Comparison of ENCODE assay signal across 16 cellular contexts in the genomic region with DNA sequence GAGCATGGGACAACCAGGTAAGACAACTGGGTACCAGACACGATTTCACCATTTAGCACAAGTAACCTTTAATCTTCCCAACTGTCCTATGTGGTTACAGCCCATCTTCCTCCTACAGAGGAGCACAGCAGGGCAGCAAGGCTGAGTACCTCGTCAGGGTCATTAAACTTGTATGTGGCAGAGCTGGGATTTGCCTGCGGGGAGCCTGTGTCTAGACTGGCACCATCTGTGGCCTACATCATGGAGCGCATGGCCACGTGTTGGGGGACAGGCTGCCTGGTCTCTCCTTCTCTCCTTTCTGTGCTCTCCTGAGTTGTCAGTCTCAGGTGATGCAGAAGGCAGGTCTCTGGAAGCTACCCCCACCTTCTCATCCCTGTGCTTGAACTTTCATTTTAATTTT. TPM values are rescaled to one million over a fixed set of nuclear protein-coding genes. Genes with fewer than 3 reads are reported as not detected.
A peak's percentile ranks its signal among the peaks of the same experiment; 100 is the strongest.
DNase-seq lines count a peak whose midpoint lies in the region; ATAC-seq and TF ChIP-seq lines count a peak whose summit lies in the region.
"Had no signal": no experiment of that assay in that cellular context is flagged by ENCODE, and none has a peak within 500 bp of the region (broad histone marks: within the 10 kb centered on the region; RNA-seq: fewer than 3 reads in every experiment).

No MANE protein-coding gene starts in this region.

- H3K9me3 Mint-ChIP-seq in type B pancreatic cell = no peaks in the 10 kb centered on the region
- H3K9me3 Mint-ChIP-seq: activated naive CD8-positive, alpha-beta T cell treated with anti-CD3 and anti-CD28 coated beads for 36 hours had no signal

- intact Hi-C loops in heart left ventricle (cut with DNase I) = loop anchor here in 4 of 10 donors (5.0 to 10.0 kb wide), 5 partner anchors 75 to 1445 kb away; no protein-coding TSS in a partner anchor
- intact Hi-C loops in cardiac septum (cut with DNase I) = loop anchor here (5.0 kb wide), 2 partner anchors 77 to 272 kb away; no protein-coding TSS in a partner anchor
- intact Hi-C loops in upper lobe of right lung (cut with DNase I) = no loop called here

- H3K4me3 ChIP-seq in heart left ventricle = no peak overlapping the region
- no peak overlapping the region for H3K4me3 ChIP-seq in adipocyte (ENCODE audit: low read length)
- H3K4me3 ChIP-seq in upper lobe of right lung = no peak overlapping the region
- H3K4me3 ChIP-seq: GM12878, SJSA1 had no signal

- TF ChIP-seq CTCF in heart left ventricle (IDR thresholded peaks at IDR 0.05) (no peak), upper lobe of right lung (IDR thresholded peaks at IDR 0.05) (no peak), type B pancreatic cell (conservative IDR thresholded peaks at IDR 0.05) (no peak)

- ATAC-seq in heart left ventricle = no peak
- ATAC-seq in upper lobe of right lung = no peak
- ATAC-seq: esophagus mucosa, GM12878 had no signal

- H3K4me3 Mint-ChIP-seq in type B pancreatic cell = no peak overlapping the region
- H3K4me3 Mint-ChIP-seq: activated naive CD8-positive, alpha-beta T cell treated with anti-CD3 and anti-CD28 coated beads for 36 hours; B cell had no signal

- WGBS in heart left ventricle, 4 donors = 89 to 99% (median 93%) methylated on average over 5 of the region's 5 CpGs

- peaks cover 12% of the 10 kb centered on the region for H3K4me1 Mint-ChIP-seq in type B pancreatic cell (ENCODE audit: unreplicated experiment)

- no peak for DNase-seq in heart left ventricle
- DNase-seq in cardiac septum (ENCODE audit: low spot score) = no peak
- peak; percentile 7 for DNase-seq in adipocyte (ENCODE audit: low read depth)
- DNase-seq in mesenteric fat pad (ENCODE audit: low spot score) = peak; percentile 30
- DNase-seq in upper lobe of right lung = no peak
- no peak for DNase-seq in DMS79 (lab: John Stamatoyannopoulos, UW)
- no peak for DNase-seq in type B pancreatic cell (ENCODE audit: extremely low spot score, unreplicated experiment)
- no peak for DNase-seq in substantia nigra (lab: John Stamatoyannopoulos, UW)
- DNase-seq: activated naive CD8-positive, alpha-beta T cell treated with anti-CD3 and anti-CD28 coated beads for 36 hours; NK-92 treated with Interleukin-12 subunit alpha and Interleukin-12 subunit beta, amount 100 ng/mL, for 24 hours; stimulated activated CD4-positive, alpha-beta T cell treated with anti-CD3 and anti-CD28 coated beads, Interleukin-1b, Interleukin-23, amount 100 ng/mL, for 48 hours had no signal

- no peaks in the 10 kb centered on the region for H3K36me3 Mint-ChIP-seq in type B pancreatic cell
- H3K36me3 Mint-ChIP-seq: activated naive CD8-positive, alpha-beta T cell treated with anti-CD3 and anti-CD28 coated beads for 36 hours had no signal

- H3K36me3 ChIP-seq in heart left ventricle (peaks cover 0 to 8% (median 0%) of the 10 kb centered on the region in 9 donors), adipocyte (ENCODE audit: control insufficient read depth, insufficient read depth, low read length, severe bottlenecking) (no peaks in the 10 kb centered on the region), upper lobe of right lung (no peaks in the 10 kb centered on the region)
- H3K36me3 ChIP-seq: SJSA1 had no signal

- no peak overlapping the region for H3K27ac Mint-ChIP-seq in type B pancreatic cell
- H3K27ac Mint-ChIP-seq: activated naive CD8-positive, alpha-beta T cell treated with anti-CD3 and anti-CD28 coated beads for 36 hours; B cell had no signal

- H3K27me3 Mint-ChIP-seq in type B pancreatic cell = peaks cover 12% of the 10 kb centered on the region
- H3K27me3 Mint-ChIP-seq: activated naive CD8-positive, alpha-beta T cell treated with anti-CD3 and anti-CD28 coated beads for 36 hours; B cell had no signal

- H3K9me3 ChIP-seq in heart left ventricle (no peaks in the 10 kb centered on the region), adipocyte (ENCODE audit: control insufficient read depth, low read length) (no peaks in the 10 kb centered on the region), upper lobe of right lung (no peaks in the 10 kb centered on the region)

- H3K9ac ChIP-seq in adipocyte (ENCODE audit: low read length) = peak overlapping the region; percentile 78

- peak overlapping the region in 11 of 12 donors; percentile 33 to 94 (median 81) for H3K27ac ChIP-seq in heart left ventricle
- peak overlapping the region; percentile 51 for H3K27ac ChIP-seq in upper lobe of right lung
- H3K27ac ChIP-seq in substantia nigra (ENCODE audit: low read depth, low read length, poor library complexity, severe bottlenecking) = no peak overlapping the region

- H3K4me1 ChIP-seq in heart left ventricle (peaks cover 0 to 70% (median 32%) of the 10 kb centered on the region in 12 donors), adipocyte (ENCODE audit: control insufficient read depth, insufficient read depth, low read length) (peaks cover 38% of the 10 kb centered on the region), upper lobe of right lung (peaks cover 56% of the 10 kb centered on the region)

- no peaks in the 10 kb centered on the region for H3K27me3 ChIP-seq in heart left ventricle
- no peaks in the 10 kb centered on the region for H3K27me3 ChIP-seq in adipocyte (replicated peaks; ENCODE audit: control insufficient read depth, insufficient read depth, low read length)
- H3K27me3 ChIP-seq in upper lobe of right lung = no peaks in the 10 kb centered on the region
- H3K27me3 ChIP-seq: SJSA1 had no signal

- no peak for TF ChIP-seq POLR2A in heart left ventricle (IDR thresholded peaks at IDR 0.05)

RNA-seq across cellular contexts. Expression of gene GOLGA6A, which starts 32.2 kb away (rescaled TPM):
- total RNA-seq in heart left ventricle = not detected
- polyA plus RNA-seq in heart left ventricle = not detected
- not detected for total RNA-seq in cardiac septum
- not detected for total RNA-seq in mesenteric fat pad
- total RNA-seq in upper lobe of right lung = not detected
- not detected in 2 replicates for total RNA-seq in type B pancreatic cell (ENCODE audit: low replicate concordance)
- total RNA-seq: activated naive CD8-positive, alpha-beta T cell treated with anti-CD3 and anti-CD28 coated beads for 36 hours; GM12878; mononuclear cell; SJSA1 had no signal
- polyA plus RNA-seq: GM12878 had no signal

RNA-seq across cellular contexts. Expression of gene PML, which starts 55.6 kb away (rescaled TPM):
- total RNA-seq in heart left ventricle = 10 to 100 TPM; 18.4 to 68.7 (median 28.0) TPM
- 10 to 100 TPM; 17.0 to 20.8 TPM for polyA plus RNA-seq in heart left ventricle
- 24.6 TPM for total RNA-seq in cardiac septum
- total RNA-seq in mesenteric fat pad = 92.3 TPM
- 82.9 TPM for total RNA-seq in upper lobe of right lung
- 28.7 and 29.8 TPM in 2 replicates for total RNA-seq in type B pancreatic cell (ENCODE audit: low replicate concordance)

RNA-seq across cellular contexts. Expression of gene STOML1, which starts 58.0 kb away (rescaled TPM):
- total RNA-seq in heart left ventricle (10 to 100 TPM; 25.0 to 41.1 (median 27.4) TPM), cardiac septum (32.1 TPM), mesenteric fat pad (18.6 TPM), upper lobe of right lung (23.4 TPM), type B pancreatic cell (ENCODE audit: low replicate concordance) (10.4 and 10.8 TPM in 2 replicates)
- polyA plus RNA-seq in heart left ventricle = 10 to 100 TPM; 27.7 to 38.9 TPM

Comparison
In these comparisons a context has a peak if more than half of its experiments do, and no peak if none do; other contexts are left out.
1. DNase-seq: peak in adipocyte (single experiment) and mesenteric fat pad (single experiment); none in heart left ventricle (0 of 5), cardiac septum (single experiment), upper lobe of right lung (single experiment), DMS79 (single experiment), type B pancreatic cell (single experiment) and substantia nigra (0 of 49).